25 cellular contexts compared by ENCODE assay signal in genomic region chr1:218933526-218933925, GRCh38.
"Had no signal": no experiment of that assay in that cellular context is flagged by ENCODE, and none has a peak within 500 bp of the region (broad histone marks: within the 10 kb centered on the region; RNA-seq: fewer than 3 reads in every experiment).

No MANE protein-coding gene starts in this region.

- H3K4me1 ChIP-seq: esophagus squamous epithelium, gastrocnemius medialis, sigmoid colon, stomach, transverse colon had no signal

- H3K27ac ChIP-seq: esophagus squamous epithelium, gastrocnemius medialis, sigmoid colon, stomach, transverse colon had no signal

- ATAC-seq: activated CD4-positive, alpha-beta T cell treated with anti-CD3 and anti-CD28 coated beads for 36 hours; activated T-helper 17 cell treated with anti-CD3 and anti-CD28 coated beads, Interleukin-2, amount 50 U/mL, for 72 hours; gastrocnemius medialis; left ventricle myocardium superior; natural killer cell had no signal

- H3K27me3 ChIP-seq: esophagus squamous epithelium, gastrocnemius medialis, sigmoid colon, stomach, transverse colon had no signal

- H3K36me3 ChIP-seq: esophagus squamous epithelium, gastrocnemius medialis, sigmoid colon, stomach had no signal

- H3K4me3 ChIP-seq: esophagus squamous epithelium, gastrocnemius medialis, sigmoid colon, stomach, transverse colon had no signal

- DNase-seq: activated B cell treated with CpG ODN at 0.5 μM for 24 hours; activated CD4-positive, alpha-beta T cell treated with anti-CD3 and anti-CD28 coated beads for 36 hours; activated CD4-positive, alpha-beta T cell treated with anti-CD3 and anti-CD28 coated beads, Interleukin-2, amount 50 U/mL, for 4 hours; activated CD8-positive, alpha-beta memory T cell treated with anti-CD3 and anti-CD28 coated beads for 24 hours; activated CD8-positive, alpha-beta memory T cell treated with anti-CD3 and anti-CD28 coated beads, Interleukin-2, amount 50 U/mL, for 4 hours; activated T-cell treated with anti-CD3 and anti-CD28 coated beads, Interleukin-2, amount 50 U/mL, for 24 hours; effector memory CD4-positive, alpha-beta T cell; esophagus squamous epithelium; gastrocnemius medialis; head of caudate nucleus; hypothalamus; left ventricle myocardium superior; midbrain; natural killer cell; retina; sigmoid colon; stimulated activated CD4-positive, alpha-beta T cell treated with anti-CD3 and anti-CD28 coated beads, Interleukin-4, amount 100 ng/mL, for 24 hours; stomach; T1000; transverse colon had no signal

- FAIRE-seq: astrocyte, colon, islet of Langerhans, urothelium cell line had no signal

- H3K9me3 ChIP-seq: gastrocnemius medialis had no signal
